In genomic region chr3:99817437-99818240, GRCh38 we compare ENCODE assay signal across 8 cellular contexts. TPM values are rescaled to one million over a fixed set of nuclear protein-coding genes. Genes with fewer than 3 reads are reported as not detected.
A peak's percentile ranks its signal among the peaks of the same experiment; 100 is the strongest.
DNase-seq lines count a peak whose midpoint lies in the region; ATAC-seq, FAIRE-seq and TF ChIP-seq lines count a peak whose summit lies in the region.

Gene CMSS1, plus strand, starts transcription at chr3:99817862.

- WGBS in body of pancreas, 2 donors = 0% methylated on average over 44 to 60 of the region's 60 CpGs
- WGBS in sigmoid colon, 2 donors = 0% methylated on average over 60 of the region's 60 CpGs

- no peaks in the 10 kb centered on the region for H3K27me3 ChIP-seq in body of pancreas
- H3K27me3 ChIP-seq in sigmoid colon = no peaks in the 10 kb centered on the region

- peak within 1 kb of the TSS; percentile 54 to 62 for H3K4me3 ChIP-seq in body of pancreas
- peak within 1 kb of the TSS; percentile 55 to 78 (median 64) for H3K4me3 ChIP-seq in sigmoid colon

- FAIRE-seq in A204.1 (lab: Jason Lieb, UNC) = peak; percentile 63
- FAIRE-seq in TTC549 (lab: Jason Lieb, UNC) = peak; percentile 5

- H3K4me1 ChIP-seq in body of pancreas = peaks cover 16% of the 10 kb centered on the region
- peaks cover 0 to 22% (median 17%) of the 10 kb centered on the region in 4 donors for H3K4me1 ChIP-seq in sigmoid colon

- TF ChIP-seq EP300 in sigmoid colon (IDR thresholded peaks at IDR 0.05) = peak in 1 of 4 donors; percentile 43

- peak; percentile 51 to 80 (median 78) for TF ChIP-seq POLR2A in body of pancreas (IDR thresholded peaks at IDR 0.05)
- peak; percentile 35 to 42 for TF ChIP-seq POLR2A in sigmoid colon (IDR thresholded peaks at IDR 0.05)

- peak within 1 kb of the TSS; percentile 76 to 92 (median 89) for H3K27ac ChIP-seq in body of pancreas
- peak within 1 kb of the TSS; percentile 83 to 94 (median 91) for H3K27ac ChIP-seq in sigmoid colon

- DNase-seq in NCI-H2107 treated with DMSO at 0.1 percent for 48 hours (lab: John Stamatoyannopoulos, UW; ENCODE audit: unreplicated experiment) (peak; percentile 94), body of pancreas (peak; percentile 92 to 95 (median 94)), iPS DF 19.7 (ENCODE audit: low read depth, low spot score) (peak; percentile 40), sigmoid colon (peak; percentile 97)

- intact Hi-C loops in body of pancreas (cut with DNase I) (no loop called here), sigmoid colon (cut with DNase I) (loop anchor here (5.0 to 10.0 kb wide), 2 partner anchors 445 to 677 kb away; partner anchors contain the start of genes TBC1D23 and TMEM45A)

- H3K36me3 ChIP-seq in body of pancreas (replicated peaks in 1 of 2; ENCODE audit: insufficient read depth in 1 of 2, low read depth in 2 of 2) = no peaks in the 10 kb centered on the region
- H3K36me3 ChIP-seq in sigmoid colon = no peaks in the 10 kb centered on the region

- H3K9me3 ChIP-seq in body of pancreas = no peaks in the 10 kb centered on the region
- H3K9me3 ChIP-seq in sigmoid colon = no peaks in the 10 kb centered on the region

- ATAC-seq in GM18520 (IDR thresholded peaks at IDR 0.05; ENCODE audit: unreplicated experiment) (peak; percentile 97), HG03064 (IDR thresholded peaks at IDR 0.05; ENCODE audit: low read depth, unreplicated experiment) (peak; percentile 97), body of pancreas (peak; percentile 99)

- TF ChIP-seq CTCF in body of pancreas (IDR thresholded peaks at IDR 0.05) (peak in 4 of 7 experiments; percentile 23 to 49 (median 40)), sigmoid colon (IDR thresholded peaks at IDR 0.05) (peak in 2 of 4 experiments; percentile 25 to 51)

RNA-seq across cellular contexts. Expression of gene CMSS1, which starts in this region (rescaled TPM):
- total RNA-seq in body of pancreas = 10 to 100 TPM in 1 of 2 donors, 1 to 10 TPM in 1; 3.9 to 21.4 TPM
- total RNA-seq in sigmoid colon = 10 to 100 TPM; 11.1 to 19.4 (median 16.6) TPM
- polyA plus RNA-seq in sigmoid colon = 10 to 100 TPM in 1 of 3 donors, 1 to 10 TPM in 2; 6.0 to 19.2 (median 7.6) TPM

Comparison
In these comparisons a context has a peak if more than half of its experiments do, and no peak if none do; other contexts are left out.
1. Peak in every context shown above with its lines: DNase-seq, ATAC-seq, H3K4me3 ChIP-seq and H3K27ac ChIP-seq.
2. DNase-seq: peak in every context shown above with its lines; median percentile 97 in sigmoid colon; 94 in NCI-H2107 treated with DMSO at 0.1 percent for 48 hours; 94 in body of pancreas; 40 in iPS DF 19.7.